In the genomic region with DNA sequence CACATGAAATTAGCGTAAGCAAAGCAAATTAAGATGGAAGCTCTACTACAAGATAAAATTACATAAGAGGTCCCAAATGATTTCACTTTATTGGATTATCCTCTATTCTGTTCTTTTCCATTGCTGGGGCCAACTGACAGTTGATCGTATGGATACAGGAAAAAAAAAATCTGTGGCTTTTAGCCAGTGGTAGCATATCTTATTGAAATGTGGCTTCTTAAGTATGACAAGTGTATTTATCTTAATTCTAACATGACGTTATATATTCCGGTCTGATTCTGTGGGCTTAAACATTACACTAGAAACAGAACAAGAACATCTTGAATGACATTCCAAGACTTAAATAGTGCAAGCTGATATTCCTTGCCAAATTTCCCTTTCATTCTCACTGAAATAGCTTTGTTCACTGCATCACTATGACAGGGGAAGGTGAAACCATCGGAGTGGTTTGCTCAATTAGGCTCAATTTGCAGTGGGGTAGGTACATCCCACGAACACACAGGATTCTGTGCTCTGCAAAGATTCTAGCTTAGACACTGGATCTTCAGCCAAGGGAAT, we compare ENCODE assay signal across 20 cellular contexts.
"Had no signal": no experiment of that assay in that cellular context is flagged by ENCODE, and none has a peak within 500 bp of the region (broad histone marks: within the 10 kb centered on the region; RNA-seq: fewer than 3 reads in every experiment).

No MANE protein-coding gene starts in this region.

- ATAC-seq: activated CD8-positive, alpha-beta T cell treated with anti-CD3 and anti-CD28 coated beads, Interleukin-2, amount 10 ng/mL, durations not matched to agents 7 days and 5 days; naive thymus-derived CD8-positive, alpha-beta T cell had no signal

- H3K27ac ChIP-seq: breast epithelium, esophagus squamous epithelium, left lung, sigmoid colon, transverse colon, WERI-Rb-1 had no signal

- H3K4me3 ChIP-seq: breast epithelium, esophagus squamous epithelium, left lung, sigmoid colon, transverse colon had no signal

- DNase-seq: activated CD4-positive, alpha-beta T cell treated with anti-CD3 and anti-CD28 coated beads, Interleukin-2, amount 50 U/mL, for 1 hour; activated CD4-positive, CD25-positive, alpha-beta regulatory T cell treated with anti-CD3 and anti-CD28 coated beads, Interleukin-2, amount 50 U/mL, for 72 hours; activated CD8-positive, alpha-beta T cell treated with anti-CD3 and anti-CD28 coated beads, Interleukin-2, amount 10 ng/mL, durations not matched to agents 7 days and 5 days; activated gamma-delta T cell; activated naive CD4-positive, alpha-beta T cell treated with anti-CD3 and anti-CD28 coated beads, Interleukin-2, amount 50 U/mL, for 16 hours; aorta; esophagus squamous epithelium; foreskin melanocyte; immature natural killer cell; kidney glomerular epithelial cell; left lung; naive thymus-derived CD8-positive, alpha-beta T cell; retina; sigmoid colon; stimulated activated CD4-positive, alpha-beta T cell treated with anti-CD3 and anti-CD28 coated beads, Interleukin-4, amount 100 ng/mL, for 4 hours; substantia nigra; T-helper 1 cell; transverse colon; WERI-Rb-1 had no signal

- H3K27me3 ChIP-seq: breast epithelium, esophagus squamous epithelium, left lung, sigmoid colon, transverse colon had no signal

- H3K36me3 ChIP-seq: breast epithelium, esophagus squamous epithelium, left lung, sigmoid colon, transverse colon, WERI-Rb-1 had no signal

- H3K9me3 ChIP-seq: breast epithelium, esophagus squamous epithelium, left lung, sigmoid colon, transverse colon had no signal

- H3K4me1 ChIP-seq: breast epithelium, esophagus squamous epithelium, left lung, sigmoid colon, transverse colon had no signal
